Comparison of ENCODE assay signal across 22 cellular contexts in genomic region chr6:89680150-89680549, GRCh38. TPM values are rescaled to one million over a fixed set of nuclear protein-coding genes. Genes with fewer than 3 reads are reported as not detected.
DNase-seq lines count a peak whose midpoint lies in the region; ATAC-seq and TF ChIP-seq lines count a peak whose summit lies in the region.
"Had no signal": no experiment of that assay in that cellular context is flagged by ENCODE, and none has a peak within 500 bp of the region (broad histone marks: within the 10 kb centered on the region; RNA-seq: fewer than 3 reads in every experiment).

No MANE protein-coding gene starts in this region.

- DNase-seq in heart left ventricle (no peak), right atrium auricular region (ENCODE audit: low spot score) (no peak), NCI-H1105 (lab: John Stamatoyannopoulos, UW) (peak; percentile 46), erythroblast (lab: John Stamatoyannopoulos, UW) (peak; percentile 12 to 15), middle frontal gyrus (ENCODE audit: extremely low spot score, low spot score) (no peak)
- DNase-seq: activated CD4-positive, alpha-beta T cell treated with anti-CD3 and anti-CD28 coated beads for 48 hours; activated CD8-positive, alpha-beta memory T cell treated with anti-CD3 and anti-CD28 coated beads, Interleukin-2, amount 10 ng/mL, durations not matched to agents 7 days and 5 days; CD8-positive, alpha-beta T cell; NCI-H1930; NCI-H82; SHP77 treated with DMSO at 0.1 percent for 48 hours; stimulated activated CD4-positive, alpha-beta T cell treated with anti-CD3 and anti-CD28 coated beads, Interleukin-1b, Interleukin-23, amount 100 ng/mL, for 48 hours; stimulated activated naive CD4-positive, alpha-beta T cell treated with Interleukin-2 at 50 U/mL for 16 hours; tibial artery had no signal

- H3K27ac ChIP-seq in heart left ventricle (peak overlapping the region in 7 of 12 donors; percentile 14 to 69 (median 46)), right atrium auricular region (peak overlapping the region in 1 of 2 donors; percentile 26)
- H3K27ac ChIP-seq: ascending aorta, esophagus muscularis mucosa, tibial artery had no signal

- ATAC-seq in heart left ventricle (peak in 3 of 4 donors; percentile 21 to 45 (median 29)), GM21360 (IDR thresholded peaks at IDR 0.05; ENCODE audit: unreplicated experiment) (no peak), HG02763 (IDR thresholded peaks at IDR 0.05; ENCODE audit: unreplicated experiment) (no peak)
- ATAC-seq: activated CD8-positive, alpha-beta memory T cell treated with anti-CD3 and anti-CD28 coated beads, Interleukin-2, amount 10 ng/mL, durations not matched to agents 7 days and 5 days; activated naive CD4-positive, alpha-beta T cell treated with anti-CD3 and anti-CD28 coated beads, Interleukin-2, amount 50 U/mL, for 72 hours; CD8-positive, alpha-beta T cell; GM12878; left lobe of liver; mucosa of descending colon had no signal

- H3K4me1 ChIP-seq in heart left ventricle: peaks cover 0 to 35% (median 5%) of the 10 kb centered on the region in 12 donors
- H3K4me1 ChIP-seq in right atrium auricular region: peaks cover 0 to 23% of the 10 kb centered on the region in 2 donors
- H3K4me1 ChIP-seq: ascending aorta had no signal

- intact Hi-C loops in heart left ventricle (cut with DNase I): loop anchor here in 1 of 10 donors (10.0 kb wide), 1 partner anchor 245 kb away; the partner anchor contains the start of gene ANKRD6

- H3K36me3 ChIP-seq in heart left ventricle (peaks cover 0 to 100% (median 87%) of the 10 kb centered on the region in 9 donors), right atrium auricular region (peaks cover 89% of the 10 kb centered on the region)

- H3K27me3 ChIP-seq in heart left ventricle (no peaks in the 10 kb centered on the region), right atrium auricular region (no peaks in the 10 kb centered on the region)
- H3K27me3 ChIP-seq: ascending aorta, esophagus muscularis mucosa, tibial artery had no signal

- H3K4me3 ChIP-seq in heart left ventricle (no peak overlapping the region), right atrium auricular region (no peak overlapping the region)
- H3K4me3 ChIP-seq: ascending aorta, esophagus muscularis mucosa, GM12878, mucosa of descending colon, tibial artery had no signal

- H3K9me3 ChIP-seq in heart left ventricle (no peaks in the 10 kb centered on the region), right atrium auricular region (no peaks in the 10 kb centered on the region)
- H3K9me3 ChIP-seq: ascending aorta, esophagus muscularis mucosa, mucosa of descending colon, tibial artery had no signal

- no peak for TF ChIP-seq CTCF in heart left ventricle (IDR thresholded peaks at IDR 0.05)
- TF ChIP-seq CTCF in right atrium auricular region (IDR thresholded peaks at IDR 0.05): no peak

- WGBS in heart left ventricle, 4 donors: 72 to 84% (median 74%) methylated on average over 2 of the region's 2 CpGs

- TF ChIP-seq POLR2A in heart left ventricle (IDR thresholded peaks at IDR 0.05) (no peak), erythroblast (IDR thresholded peaks at IDR 0.05; ENCODE audit: low read length) (no peak)

RNA-seq across cellular contexts. Expression of gene LYRM2, which starts 41.6 kb away (rescaled TPM):
- total RNA-seq in heart left ventricle (10 to 100 TPM; 15.2 to 50.0 (median 44.3) TPM), right atrium auricular region (10 to 100 TPM; 18.9 to 34.7 TPM)
- polyA plus RNA-seq in heart left ventricle: 10 to 100 TPM; 16.9 to 35.7 TPM

Comparison
In these comparisons a context has a peak if more than half of its experiments do, and no peak if none do; other contexts are left out.
1. ATAC-seq: peak in heart left ventricle (3 of 4); none in GM21360 (single experiment) and HG02763 (single experiment).
2. DNase-seq: peak in NCI-H1105 (single experiment) and erythroblast (2 of 2); none in heart left ventricle (0 of 5), right atrium auricular region (single experiment) and middle frontal gyrus (single experiment).